ENCODE assay signal across 8 cellular contexts in the genomic region with DNA sequence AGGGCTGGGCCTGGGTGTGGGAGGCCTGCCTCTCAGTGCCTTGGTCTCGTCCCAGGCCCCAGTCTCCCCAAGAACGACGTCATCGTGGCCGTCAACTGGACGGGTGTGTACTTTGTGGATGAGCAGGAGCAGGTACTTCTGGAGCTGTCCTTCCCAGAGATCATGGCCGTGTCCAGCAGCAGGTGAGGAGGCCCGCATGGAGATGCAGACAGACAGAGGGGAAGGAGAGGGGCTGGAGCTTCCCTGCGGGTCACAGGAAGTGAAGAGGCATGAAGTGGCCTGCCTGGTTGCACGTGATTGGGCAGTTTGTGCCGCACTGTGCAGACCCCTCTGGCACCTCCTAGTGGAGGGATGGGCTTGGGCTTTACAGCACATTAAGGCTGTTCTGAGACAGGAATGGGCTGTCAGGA.
A peak's percentile ranks its signal among the peaks of the same experiment; 100 is the strongest.
DNase-seq lines count a peak whose midpoint lies in the region; ATAC-seq, FAIRE-seq and TF ChIP-seq lines count a peak whose summit lies in the region.

No MANE protein-coding gene starts in this region.

- no peaks in the 10 kb centered on the region for H3K27me3 ChIP-seq in cardiac muscle cell
- H3K27me3 ChIP-seq in right cardiac atrium (ENCODE audit: control insufficient read depth, insufficient read depth), result no peaks in the 10 kb centered on the region
- H3K27me3 ChIP-seq in foreskin keratinocyte, result no peaks in the 10 kb centered on the region

- TF ChIP-seq CTCF in cardiac muscle cell (IDR thresholded peaks at IDR 0.05; ENCODE audit: low read depth, low read length) (peak; percentile 40), foreskin keratinocyte (conservative IDR thresholded peaks at IDR 0.05) (peak; percentile 57)

- no peaks in the 10 kb centered on the region for H3K36me3 ChIP-seq in cardiac muscle cell

- no peak for ATAC-seq in right cardiac atrium
- peak; percentile 39 for ATAC-seq in foreskin keratinocyte

- H3K4me3 ChIP-seq in cardiac muscle cell (no peak overlapping the region), right cardiac atrium (ENCODE audit: low read length) (no peak overlapping the region)

- no peak overlapping the region for H3K27ac ChIP-seq in cardiac muscle cell
- H3K27ac ChIP-seq in right cardiac atrium (ENCODE audit: low read length), result no peak overlapping the region
- H3K27ac ChIP-seq in foreskin keratinocyte, result no peak overlapping the region

- H3K9me3 ChIP-seq in cardiac muscle cell (ENCODE audit: low read depth), result no peaks in the 10 kb centered on the region
- H3K9me3 ChIP-seq in right cardiac atrium (ENCODE audit: control insufficient read depth, low read length), result no peaks in the 10 kb centered on the region

- DNase-seq in cardiac muscle cell (ENCODE audit: low read depth in 1 of 2, low spot score in 1 of 2), result peak; percentile 10 to 39
- DNase-seq in right cardiac atrium, result no peak
- peak; percentile 41 for DNase-seq in RKO (ENCODE audit: low spot score)
- DNase-seq in foreskin keratinocyte, result peak in 1 of 2 donors; percentile 6
- peak; percentile 59 for DNase-seq in urothelium cell line (ENCODE audit: low spot score)
- DNase-seq in SIG-M5 (lab: John Stamatoyannopoulos, UW), result no peak
- no peak for DNase-seq in NCI-H774 (lab: John Stamatoyannopoulos, UW)
- no peak for DNase-seq in foreskin melanocyte

- WGBS in right cardiac atrium, result 77% methylated on average over 11 of the region's 11 CpGs

- intact Hi-C loops in right cardiac atrium (cut with DNase I), result loop anchor here in 3 of 4 donors (5.0 to 10.0 kb wide), 3 partner anchors 346 to 356 kb away; no protein-coding TSS in a partner anchor

- peak; percentile 56 for FAIRE-seq in urothelium cell line (lab: Jason Lieb, UNC)

- H3K4me1 ChIP-seq in cardiac muscle cell (ENCODE audit: low read depth), result no peaks in the 10 kb centered on the region
- H3K4me1 ChIP-seq in right cardiac atrium (ENCODE audit: control insufficient read depth, insufficient read depth, low read length), result no peaks in the 10 kb centered on the region
- H3K4me1 ChIP-seq in foreskin keratinocyte, result no peaks in the 10 kb centered on the region

Comparison
In these comparisons a context has a peak if more than half of its experiments do, and no peak if none do; other contexts are left out.
1. DNase-seq: peak in cardiac muscle cell (2 of 2), RKO (single experiment) and urothelium cell line (single experiment); none in right cardiac atrium (0 of 3), SIG-M5 (single experiment), NCI-H774 (single experiment) and foreskin melanocyte (single experiment).